27 cellular contexts compared by ENCODE assay signal in genomic region chr1:98693385-98693784, GRCh38. TPM values are rescaled to one million over a fixed set of nuclear protein-coding genes. Genes with fewer than 3 reads are reported as not detected.
"Had no signal": no experiment of that assay in that cellular context is flagged by ENCODE, and none has a peak within 500 bp of the region (broad histone marks: within the 10 kb centered on the region; RNA-seq: fewer than 3 reads in every experiment).

No MANE protein-coding gene starts in this region.

- DNase-seq: activated CD4-positive, alpha-beta T cell treated with anti-CD3 and anti-CD28 coated beads, Interleukin-2, amount 10 ng/mL, durations not matched to agents 7 days and 5 days; activated CD4-positive, CD25-positive, alpha-beta regulatory T cell treated with anti-CD3 and anti-CD28 coated beads, Interleukin-2, amount 50 U/mL, for 72 hours; activated CD8-positive, alpha-beta memory T cell treated with anti-CD3 and anti-CD28 coated beads, Interleukin-2, amount 10 ng/mL, durations not matched to agents 7 days and 5 days; activated CD8-positive, alpha-beta T cell treated with anti-CD3 and anti-CD28 coated beads for 36 hours; activated gamma-delta T cell treated with Interleukin-2 at 50 U/mL for 16 hours; activated T-cell treated with anti-CD3 and anti-CD28 coated beads for 4 hours; anterior cingulate cortex; body of pancreas; central memory CD4-positive, alpha-beta T cell; dorsolateral prefrontal cortex; esophagus squamous epithelium; head of caudate nucleus; kidney; naive B cell; nucleus accumbens; small intestine; stimulated activated CD4-positive, alpha-beta T cell treated with anti-CD3 and anti-CD28 coated beads, Interleukin-2, amount 100 ng/mL, for 24 hours; stimulated activated naive CD8-positive, alpha-beta T cell treated with anti-CD3 and anti-CD28 coated beads, Interleukin-15, amount 100 ng/mL, for 72 hours; tibial artery; WERI-Rb-1 had no signal

- H3K27me3 Mint-ChIP-seq: activated CD4-positive, alpha-beta T cell treated with anti-CD3 and anti-CD28 coated beads, Interleukin-2, amount 10 ng/mL, durations not matched to agents 7 days and 5 days; naive B cell; stimulated activated naive CD8-positive, alpha-beta T cell treated with anti-CD3 and anti-CD28 coated beads, Interleukin-15, amount 100 ng/mL, for 72 hours had no signal

- H3K27me3 ChIP-seq: body of pancreas, dorsolateral prefrontal cortex, esophagus squamous epithelium, gastroesophageal sphincter, tibial artery had no signal

- H3K36me3 ChIP-seq: WERI-Rb-1 had no signal

- H3K4me3 ChIP-seq: body of pancreas, dorsolateral prefrontal cortex, esophagus squamous epithelium, gastroesophageal sphincter, lung, tibial artery had no signal

- ATAC-seq: activated CD8-positive, alpha-beta memory T cell treated with anti-CD3 and anti-CD28 coated beads, Interleukin-2, amount 10 ng/mL, durations not matched to agents 7 days and 5 days; activated CD8-positive, alpha-beta T cell treated with anti-CD3 and anti-CD28 coated beads for 36 hours; body of pancreas; gastroesophageal sphincter; sciatic nerve; stimulated activated effector memory CD8-positive, alpha-beta T cell treated with anti-CD3 and anti-CD28 coated beads, Interleukin-12 subunit alpha, Interleukin-12 subunit beta, amount 100 ng/mL, for 72 hours; stimulated activated naive CD8-positive, alpha-beta T cell treated with anti-CD3 and anti-CD28 coated beads, Interleukin-15, amount 100 ng/mL, for 72 hours had no signal

- H3K4me1 Mint-ChIP-seq: activated CD4-positive, alpha-beta T cell treated with anti-CD3 and anti-CD28 coated beads, Interleukin-2, amount 10 ng/mL, durations not matched to agents 7 days and 5 days; activated CD8-positive, alpha-beta memory T cell treated with anti-CD3 and anti-CD28 coated beads, Interleukin-2, amount 10 ng/mL, durations not matched to agents 7 days and 5 days; activated naive CD4-positive, alpha-beta T cell treated with anti-CD3 and anti-CD28 coated beads, Interleukin-2, amount 50 U/mL, for 24 hours; naive B cell; stimulated activated effector memory CD8-positive, alpha-beta T cell treated with anti-CD3 and anti-CD28 coated beads, Interleukin-12 subunit alpha, Interleukin-12 subunit beta, amount 100 ng/mL, for 72 hours; stimulated activated naive CD8-positive, alpha-beta T cell treated with anti-CD3 and anti-CD28 coated beads, Interleukin-15, amount 100 ng/mL, for 72 hours had no signal

- H3K9me3 Mint-ChIP-seq: activated CD4-positive, alpha-beta T cell treated with anti-CD3 and anti-CD28 coated beads, Interleukin-2, amount 10 ng/mL, durations not matched to agents 7 days and 5 days; activated CD8-positive, alpha-beta T cell treated with anti-CD3 and anti-CD28 coated beads for 36 hours; activated T-helper 1 cell treated with anti-CD3 and anti-CD28 coated beads, Interleukin-12 subunit alpha, Interleukin-12 subunit beta, Interleukin-2, Interleukin-4 antibody, amounts not matched to agents 30 ng/mL and 10 ng/mL and 1 ng/mL, durations not matched to agents 14 hours and 24 hours and 36 hours; stimulated activated effector memory CD8-positive, alpha-beta T cell treated with anti-CD3 and anti-CD28 coated beads, Interleukin-12 subunit alpha, Interleukin-12 subunit beta, amount 100 ng/mL, for 72 hours; stimulated activated naive CD8-positive, alpha-beta T cell treated with anti-CD3 and anti-CD28 coated beads, Interleukin-15, amount 100 ng/mL, for 72 hours had no signal

- H3K4me1 ChIP-seq: body of pancreas, esophagus squamous epithelium, gastroesophageal sphincter, parathyroid adenoma had no signal

- H3K9me3 ChIP-seq: body of pancreas, esophagus squamous epithelium, gastroesophageal sphincter, tibial artery had no signal

- H3K4me3 Mint-ChIP-seq: activated CD4-positive, alpha-beta T cell treated with anti-CD3 and anti-CD28 coated beads, Interleukin-2, amount 10 ng/mL, durations not matched to agents 7 days and 5 days; activated CD8-positive, alpha-beta memory T cell treated with anti-CD3 and anti-CD28 coated beads, Interleukin-2, amount 10 ng/mL, durations not matched to agents 7 days and 5 days; activated CD8-positive, alpha-beta T cell treated with anti-CD3 and anti-CD28 coated beads for 36 hours; activated naive CD4-positive, alpha-beta T cell treated with anti-CD3 and anti-CD28 coated beads, Interleukin-2, amount 50 U/mL, for 24 hours; activated T-helper 1 cell treated with anti-CD3 and anti-CD28 coated beads, Interleukin-12 subunit alpha, Interleukin-12 subunit beta, Interleukin-2, Interleukin-4 antibody, amounts not matched to agents 30 ng/mL and 10 ng/mL and 1 ng/mL, durations not matched to agents 14 hours and 24 hours and 36 hours; naive B cell; stimulated activated effector memory CD8-positive, alpha-beta T cell treated with anti-CD3 and anti-CD28 coated beads, Interleukin-12 subunit alpha, Interleukin-12 subunit beta, amount 100 ng/mL, for 72 hours; stimulated activated naive CD8-positive, alpha-beta T cell treated with anti-CD3 and anti-CD28 coated beads, Interleukin-15, amount 100 ng/mL, for 72 hours had no signal

- H3K27ac ChIP-seq: body of pancreas, dorsolateral prefrontal cortex, esophagus squamous epithelium, gastroesophageal sphincter, parathyroid adenoma, tibial artery, WERI-Rb-1 had no signal

- H3K36me3 Mint-ChIP-seq: activated CD8-positive, alpha-beta memory T cell treated with anti-CD3 and anti-CD28 coated beads, Interleukin-2, amount 10 ng/mL, durations not matched to agents 7 days and 5 days; activated naive CD4-positive, alpha-beta T cell treated with anti-CD3 and anti-CD28 coated beads, Interleukin-2, amount 50 U/mL, for 24 hours; naive B cell; stimulated activated effector memory CD8-positive, alpha-beta T cell treated with anti-CD3 and anti-CD28 coated beads, Interleukin-12 subunit alpha, Interleukin-12 subunit beta, amount 100 ng/mL, for 72 hours had no signal

RNA-seq across cellular contexts. Expression of gene SNX7, which starts 31.9 kb away (rescaled TPM):
- total RNA-seq: activated CD4-positive, alpha-beta T cell treated with anti-CD3 and anti-CD28 coated beads, Interleukin-2, amount 10 ng/mL, durations not matched to agents 7 days and 5 days; activated CD8-positive, alpha-beta memory T cell treated with anti-CD3 and anti-CD28 coated beads, Interleukin-2, amount 10 ng/mL, durations not matched to agents 7 days and 5 days; activated CD8-positive, alpha-beta T cell treated with anti-CD3 and anti-CD28 coated beads for 36 hours; activated T-helper 1 cell treated with anti-CD3 and anti-CD28 coated beads, Interleukin-12 subunit alpha, Interleukin-12 subunit beta, Interleukin-2, Interleukin-4 antibody, amounts not matched to agents 30 ng/mL and 10 ng/mL and 1 ng/mL, durations not matched to agents 14 hours and 24 hours and 36 hours had no signal
